16 cellular contexts compared by ENCODE assay signal in the genomic region with DNA sequence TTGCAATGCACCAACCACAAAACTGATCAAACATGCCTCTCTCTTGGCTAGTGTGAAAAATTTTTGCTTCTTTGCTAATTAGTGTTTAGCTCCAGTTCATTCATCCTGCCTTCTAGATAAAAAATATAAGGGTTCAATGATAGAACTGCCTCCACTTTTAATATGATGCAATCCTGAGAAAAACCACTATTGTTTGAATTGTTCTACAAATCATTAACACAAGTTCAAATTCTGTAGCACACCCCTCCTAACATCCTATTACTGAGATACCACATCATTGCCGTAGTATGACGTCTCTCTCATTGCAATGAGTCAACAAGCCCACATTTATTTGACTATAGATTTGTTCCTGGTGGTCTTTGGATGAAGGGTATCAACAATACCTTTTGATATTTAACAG.
DNase-seq lines count a peak whose midpoint lies in the region; ATAC-seq, FAIRE-seq and TF ChIP-seq lines count a peak whose summit lies in the region.
"Had no signal": no experiment of that assay in that cellular context is flagged by ENCODE, and none has a peak within 500 bp of the region (broad histone marks: within the 10 kb centered on the region; RNA-seq: fewer than 3 reads in every experiment).

No MANE protein-coding gene starts in this region.

- POLR2A ChIA-PET in K562 (lab: Yijun Ruan, JAX): no interaction called here

- H3K36me3 ChIP-seq in K562 (ENCODE audit: control insufficient read depth, insufficient read depth, low read length) (no peaks in the 10 kb centered on the region), ascending aorta (no peaks in the 10 kb centered on the region), tibial nerve (no peaks in the 10 kb centered on the region)
- H3K36me3 ChIP-seq: BE2C had no signal

- H3K27me3 ChIP-seq in K562 (ENCODE audit: control insufficient read depth in 2 of 2, insufficient read depth in 2 of 2, low read length in 2 of 2) (no peaks in the 10 kb centered on the region), ascending aorta (no peaks in the 10 kb centered on the region), tibial nerve (no peaks in the 10 kb centered on the region)
- H3K27me3 ChIP-seq: BE2C had no signal

- H3K27ac ChIP-seq in K562 (ENCODE audit: extremely low read depth, low read depth, low read length) (no peak overlapping the region), ascending aorta (no peak overlapping the region), tibial nerve (no peak overlapping the region)
- H3K27ac ChIP-seq: C4-2B had no signal

- no peak overlapping the region for H3K4me2 ChIP-seq in K562 (ENCODE audit: insufficient read depth, low read length)

- intact Hi-C loops in K562 (cut with micrococcal nuclease): no loop called here
- intact Hi-C loops in ascending aorta (cut with DNase I): no loop called here

- TF ChIP-seq CTCF in K562 (IDR thresholded peaks at IDR 0.05 in 2 of 3, conservative IDR thresholded peaks at IDR 0.05 in 1 of 3; ENCODE audit: insufficient read depth in 2 of 3, low read depth in 1 of 3, low read length in 3 of 3) (no peak), ascending aorta (IDR thresholded peaks at IDR 0.05) (no peak), tibial nerve (IDR thresholded peaks at IDR 0.05) (no peak)

- H3K4me3 ChIP-seq in K562 (no peak overlapping the region), ascending aorta (no peak overlapping the region), tibial nerve (no peak overlapping the region)
- H3K4me3 ChIP-seq: GM12878 had no signal

- TF ChIP-seq RAD21 in K562 (CRISPR knock-in tag; conservative IDR thresholded peaks at IDR 0.05 in 1 of 2, IDR thresholded peaks at IDR 0.05 in 1 of 2): no peak

- no peaks in the 10 kb centered on the region for H3K79me2 ChIP-seq in K562 (ENCODE audit: control insufficient read depth, insufficient read depth, low read length)

- no TSS peak for BruUV-seq in K562 (replicated peaks; lab: Mats Ljungman, UMichigan)

- TF ChIP-seq POLR2A in K562 (conservative IDR thresholded peaks at IDR 0.05) (no peak), tibial nerve (IDR thresholded peaks at IDR 0.05) (no peak)

- H3K9ac ChIP-seq in K562 (ENCODE audit: insufficient read depth in 1 of 2, low read depth in 2 of 2, low read length in 2 of 2): no peak overlapping the region

- CTCF ChIA-PET in K562 (lab: Yijun Ruan, JAX; ENCODE audit: low intra/inter-chr PET ratio): no interaction called here

- H3K9me3 Mint-ChIP-seq in activated naive CD8-positive, alpha-beta T cell treated with anti-CD3 and anti-CD28 coated beads for 36 hours: no peaks in the 10 kb centered on the region

- no peak for FAIRE-seq in K562 (lab: Jason Lieb, UNC)
- FAIRE-seq: GM12878, HTR-8/SVneo had no signal

- no peak overlapping the region for H2AFZ ChIP-seq in K562 (ENCODE audit: low read depth, low read length)

- no peaks in the 10 kb centered on the region for H3K4me1 ChIP-seq in K562 (replicated peaks in 1 of 2; ENCODE audit: control insufficient read depth in 2 of 2, insufficient read depth in 2 of 2, low read length in 2 of 2)
- H3K4me1 ChIP-seq in ascending aorta: no peaks in the 10 kb centered on the region
- no peaks in the 10 kb centered on the region for H3K4me1 ChIP-seq in tibial nerve

- WGBS in K562 (ENCODE audit: insufficient coverage, low coverage, missing lambda C conversion rate): 0% methylated on average over 2 of the region's 2 CpGs
- 66 to 81% methylated on average over 2 of the region's 2 CpGs for WGBS in tibial nerve, 2 donors

- DNase-seq in ACHN (peak; percentile 16), DMS53 treated with DMSO at 0.1 percent for 48 hours (lab: John Stamatoyannopoulos, UW; ENCODE audit: unreplicated experiment) (peak; percentile 24), K562 (ENCODE audit: extremely low read depth in 1 of 4, low spot score in 3 of 4) (no peak), renal cortical epithelial cell (ENCODE audit: low read depth) (peak; percentile 85), ascending aorta (ENCODE audit: low spot score in 2 of 2) (no peak), tibial nerve (ENCODE audit: low spot score in 2 of 2) (no peak)
- no peak for DNase-seq in activated naive CD8-positive, alpha-beta T cell treated with anti-CD3 and anti-CD28 coated beads for 36 hours
- DNase-seq: BE2C; CD4-positive, alpha-beta memory T cell; HCEC 1CT; HFFc6; Kasumi-1; KBM-7 had no signal

- H3K36me3 Mint-ChIP-seq in activated naive CD8-positive, alpha-beta T cell treated with anti-CD3 and anti-CD28 coated beads for 36 hours: no peaks in the 10 kb centered on the region
- H3K36me3 Mint-ChIP-seq: CD4-positive, alpha-beta memory T cell had no signal

- no peaks in the 10 kb centered on the region for H3K9me1 ChIP-seq in K562 (ENCODE audit: control insufficient read depth, insufficient read depth, low read length)

- no peak overlapping the region for H3K27ac Mint-ChIP-seq in activated naive CD8-positive, alpha-beta T cell treated with anti-CD3 and anti-CD28 coated beads for 36 hours
- H3K27ac Mint-ChIP-seq: CD4-positive, alpha-beta memory T cell; HFFc6 had no signal

- in situ Hi-C loops in ACHN (cut with HindIII; ENCODE audit: low pct_ligation_motif_present, low pct_unique_long_range_greater_than_20kb, low sequenced_read_pairs): no loop called here
- in situ Hi-C loops in K562 (cut with MboI): no loop called here

- H3K9me3 ChIP-seq in K562 (replicated peaks; ENCODE audit: control insufficient read depth, insufficient read depth, low read depth, low read length): no peaks in the 10 kb centered on the region
- no peaks in the 10 kb centered on the region for H3K9me3 ChIP-seq in ascending aorta
- H3K9me3 ChIP-seq in tibial nerve: no peaks in the 10 kb centered on the region
- H3K9me3 ChIP-seq: BE2C had no signal

- no peaks in the 10 kb centered on the region for H3K27me3 Mint-ChIP-seq in activated naive CD8-positive, alpha-beta T cell treated with anti-CD3 and anti-CD28 coated beads for 36 hours
- H3K27me3 Mint-ChIP-seq: CD4-positive, alpha-beta memory T cell had no signal

- H3K4me1 Mint-ChIP-seq in activated naive CD8-positive, alpha-beta T cell treated with anti-CD3 and anti-CD28 coated beads for 36 hours: no peaks in the 10 kb centered on the region
- H3K4me1 Mint-ChIP-seq: CD4-positive, alpha-beta memory T cell had no signal

- ATAC-seq in K562: no peak
- ATAC-seq: GM12878 had no signal

- no peak overlapping the region for H3K4me3 Mint-ChIP-seq in activated naive CD8-positive, alpha-beta T cell treated with anti-CD3 and anti-CD28 coated beads for 36 hours
- H3K4me3 Mint-ChIP-seq: CD4-positive, alpha-beta memory T cell; HFFc6 had no signal

- TF ChIP-seq EP300 in K562 (IDR thresholded peaks at IDR 0.05; ENCODE audit: low read length) (no peak), tibial nerve (IDR thresholded peaks at IDR 0.05) (no peak)

- no peaks in the 10 kb centered on the region for H4K20me1 ChIP-seq in K562 (replicated peaks; ENCODE audit: control insufficient read depth, insufficient read depth, low read length)

TF ChIP-seq in K562, 482 proteins besides CTCF, POLR2A, EP300 and RAD21:
- TF ChIP-seq, protein P1, sequence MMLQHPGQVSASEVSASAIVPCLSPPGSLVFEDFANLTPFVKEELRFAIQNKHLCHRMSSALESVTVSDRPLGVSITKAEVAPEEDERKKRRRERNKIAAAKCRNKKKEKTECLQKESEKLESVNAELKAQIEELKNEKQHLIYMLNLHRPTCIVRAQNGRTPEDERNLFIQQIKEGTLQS (IDR thresholded peaks at IDR 0.05): peak; percentile 13; the same call in 1 of the 2 replicates
- TF ChIP-seq, protein P1 (CRISPR knock-in tag; conservative IDR thresholded peaks at IDR 0.05): no peak
- TF ChIP-seq CEBPB (tag; IDR thresholded peaks at IDR 0.05) (0 out of 2 replicates have a peak, but pooled peaks have one; percentile 19), CEBPG (CRISPR knock-in tag; IDR thresholded peaks at IDR 0.05) (no peak), CEBPG (tag; conservative IDR thresholded peaks at IDR 0.05 in 1 of 2, IDR thresholded peaks at IDR 0.05 in 1 of 2) (peak in 1 of 2 experiments; percentile 74; a peak in 2 of 4 replicates)
- TF ChIP-seq, protein P2, sequence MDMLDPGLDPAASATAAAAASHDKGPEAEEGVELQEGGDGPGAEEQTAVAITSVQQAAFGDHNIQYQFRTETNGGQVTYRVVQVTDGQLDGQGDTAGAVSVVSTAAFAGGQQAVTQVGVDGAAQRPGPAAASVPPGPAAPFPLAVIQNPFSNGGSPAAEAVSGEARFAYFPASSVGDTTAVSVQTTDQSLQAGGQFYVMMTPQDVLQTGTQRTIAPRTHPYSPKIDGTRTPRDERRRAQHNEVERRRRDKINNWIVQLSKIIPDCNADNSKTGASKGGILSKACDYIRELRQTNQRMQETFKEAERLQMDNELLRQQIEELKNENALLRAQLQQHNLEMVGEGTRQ (CRISPR knock-in tag; IDR thresholded peaks at IDR 0.05): no peak

Comparison
In these comparisons a context has a peak if more than half of its experiments do, and no peak if none do; other contexts are left out.
1. DNase-seq: peak in ACHN (single experiment), DMS53 treated with DMSO at 0.1 percent for 48 hours (single experiment) and renal cortical epithelial cell (single experiment); none in K562 (0 of 4), ascending aorta (0 of 2), activated naive CD8-positive, alpha-beta T cell treated with anti-CD3 and anti-CD28 coated beads for 36 hours (single experiment) and tibial nerve (0 of 2).